Comparison of ENCODE assay signal across 13 cellular contexts in genomic region chr1:50633465-50633864, GRCh38.
DNase-seq lines count a peak whose midpoint lies in the region; ATAC-seq and TF ChIP-seq lines count a peak whose summit lies in the region.
"Had no signal": no experiment of that assay in that cellular context is flagged by ENCODE, and none has a peak within 500 bp of the region (broad histone marks: within the 10 kb centered on the region; RNA-seq: fewer than 3 reads in every experiment).

No MANE protein-coding gene starts in this region.

- no peaks in the 10 kb centered on the region for H3K9me3 ChIP-seq in SK-N-SH
- H3K9me3 ChIP-seq: tibial artery had no signal

- H3K9me2 ChIP-seq in SK-N-SH = no peaks in the 10 kb centered on the region

- no peak overlapping the region for H3K4me2 ChIP-seq in SK-N-SH

- H3K9ac ChIP-seq in SK-N-SH = no peak overlapping the region

- ATAC-seq in SK-N-SH treated with all-trans-retinoic acid at 6 μM for 48 hours = no peak
- ATAC-seq in GM19463 (IDR thresholded peaks at IDR 0.05; ENCODE audit: unreplicated experiment) = no peak
- no peak for ATAC-seq in HG03342 (IDR thresholded peaks at IDR 0.05; ENCODE audit: unreplicated experiment)
- ATAC-seq: CD8-positive, alpha-beta T cell had no signal

- H3K4me3 ChIP-seq in SK-N-SH (ENCODE audit: low read depth in 2 of 2, low read length in 1 of 2) = no peak overlapping the region
- H3K4me3 ChIP-seq: tibial artery had no signal

- H3K27me3 ChIP-seq in SK-N-SH (ENCODE audit: insufficient read depth) = no peaks in the 10 kb centered on the region
- H3K27me3 ChIP-seq: tibial artery had no signal

- 79% methylated on average over 6 of the region's 6 CpGs for WGBS in SK-N-SH (ENCODE audit: low lambda C conversion rate)

- no peak for TF ChIP-seq CTCF in SK-N-SH (IDR thresholded peaks at IDR 0.05)

- DNase-seq in SK-N-SH (peak; percentile 29), NCI-H2171 (lab: John Stamatoyannopoulos, UW) (peak; percentile 27), caudate nucleus (lab: John Stamatoyannopoulos, UW) (peak in 10 of 61 donors; percentile 1 to 55 (median 18)), occipital lobe (lab: John Stamatoyannopoulos, UW) (no peak)
- DNase-seq: activated CD4-positive, alpha-beta T cell treated with anti-CD3 and anti-CD28 coated beads, Interleukin-2, amount 10 ng/mL, durations not matched to agents 7 days and 5 days; CD8-positive, alpha-beta T cell; HFFc6; mesenchymal stem cell; tibial artery had no signal

- H3K79me2 ChIP-seq in SK-N-SH (ENCODE audit: insufficient read depth) = no peaks in the 10 kb centered on the region

- CTCF ChIA-PET in SK-N-SH (lab: Yijun Ruan, JAX) = interaction anchor here (2.1 kb wide), 1 partner anchor 71 kb away, joined by 7 read pairs; no protein-coding TSS in a partner anchor

- H2AFZ ChIP-seq in SK-N-SH (ENCODE audit: low read depth) = no peak overlapping the region

- TF ChIP-seq EP300 in SK-N-SH (IDR thresholded peaks at IDR 0.05; ENCODE audit: borderline replicate concordance in 1 of 2, low read depth in 1 of 2, low read length in 1 of 2) = no peak

- no peaks in the 10 kb centered on the region for H4K20me1 ChIP-seq in SK-N-SH (ENCODE audit: insufficient read depth)

- H3K27ac ChIP-seq in SK-N-SH (ENCODE audit: low read depth in 2 of 2, low read length in 1 of 2) (peak overlapping the region in 1 of 2 experiments; percentile 16; a peak in 2 of 4 replicates), caudate nucleus (ENCODE audit: low read depth, low read length) (peak overlapping the region; percentile 69), temporal lobe (ENCODE audit: low read depth, low read length) (peak overlapping the region; percentile 65)
- H3K27ac ChIP-seq: tibial artery had no signal

- H3K4me1 ChIP-seq in SK-N-SH (ENCODE audit: control insufficient read depth in 1 of 2, insufficient read depth in 2 of 2, low read depth in 1 of 2, low read length in 1 of 2) = peaks cover 0 to 5% of the 10 kb centered on the region in 2 experiments; a peak in 2 of 4 replicates
- H3K4me1 ChIP-seq: tibial artery had no signal

- POLR2A ChIA-PET in SK-N-SH (lab: Yijun Ruan, JAX) = no interaction called here

- no peaks in the 10 kb centered on the region for H3F3A ChIP-seq in SK-N-SH (replicated peaks; ENCODE audit: insufficient read depth)

- no peaks in the 10 kb centered on the region for H3K36me3 ChIP-seq in SK-N-SH (replicated peaks in 1 of 2; ENCODE audit: control insufficient read depth in 1 of 2, insufficient read depth in 2 of 2, low read length in 1 of 2)
- H3K36me3 ChIP-seq: tibial artery had no signal

- no peak for TF ChIP-seq RAD21 in SK-N-SH (IDR thresholded peaks at IDR 0.05; ENCODE audit: low read length)

TF ChIP-seq in SK-N-SH, 30 proteins besides CTCF, POLR2A, EP300 and RAD21:
- TF ChIP-seq GATA2 (CRISPR knock-in tag; IDR thresholded peaks at IDR 0.05) (peak; percentile 49; the same call in 1 of the 2 replicates), MAX (IDR thresholded peaks at IDR 0.05; ENCODE audit: low read depth) (no peak)
- TF ChIP-seq, protein P1, sequence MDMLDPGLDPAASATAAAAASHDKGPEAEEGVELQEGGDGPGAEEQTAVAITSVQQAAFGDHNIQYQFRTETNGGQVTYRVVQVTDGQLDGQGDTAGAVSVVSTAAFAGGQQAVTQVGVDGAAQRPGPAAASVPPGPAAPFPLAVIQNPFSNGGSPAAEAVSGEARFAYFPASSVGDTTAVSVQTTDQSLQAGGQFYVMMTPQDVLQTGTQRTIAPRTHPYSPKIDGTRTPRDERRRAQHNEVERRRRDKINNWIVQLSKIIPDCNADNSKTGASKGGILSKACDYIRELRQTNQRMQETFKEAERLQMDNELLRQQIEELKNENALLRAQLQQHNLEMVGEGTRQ (IDR thresholded peaks at IDR 0.05; ENCODE audit: borderline replicate concordance, low read depth, low read length) = no peak
TF ChIP-seq in SK-N-SH: peak in this region for 1.

TF ChIP-seq in SK-N-SH treated with all-trans-retinoic acid at 6 μM for 48 hours, 23 proteins besides CTCF, POLR2A, EP300 and RAD21:
- no peak for TF ChIP-seq OSR1 (CRISPR knock-in tag; IDR thresholded peaks at IDR 0.05)
